1 cellular context compared by ENCODE assay signal in the genomic region with DNA sequence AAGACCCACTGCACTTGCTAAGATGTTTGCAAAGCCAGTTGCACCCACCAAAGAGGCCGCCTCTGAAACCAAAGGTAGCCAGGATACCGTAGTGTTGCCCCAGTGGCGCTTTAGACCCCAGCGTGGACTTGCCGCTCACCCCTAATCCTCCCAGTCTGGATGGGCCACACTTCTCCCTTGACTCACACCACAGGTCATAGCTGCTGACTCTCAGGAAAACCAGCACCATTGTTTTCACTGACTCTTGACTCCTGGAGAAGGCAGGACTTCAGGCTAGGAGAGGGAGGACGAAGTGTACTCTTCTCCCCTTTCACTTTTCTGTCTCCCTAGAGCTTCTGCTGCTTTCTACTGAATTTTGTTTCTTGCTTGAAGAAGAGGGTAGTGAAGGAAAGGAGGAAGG.
TF ChIP-seq lines count a peak whose summit lies in the region.

No MANE protein-coding gene starts in this region.

TF ChIP-seq in K562, 482 proteins besides CTCF, POLR2A, EP300 and RAD21:
- no peak for TF ChIP-seq ZNF589 (CRISPR knock-in tag; IDR thresholded peaks at IDR 0.05; ENCODE audit: low read depth)
- TF ChIP-seq CC2D1A (IDR thresholded peaks at IDR 0.05) = no peak
- no peak for TF ChIP-seq ZC3H4 (CRISPR knock-in tag; IDR thresholded peaks at IDR 0.05; ENCODE audit: borderline replicate concordance)
- no peak for TF ChIP-seq ZNF57 (CRISPR knock-in tag; IDR thresholded peaks at IDR 0.05)
- no peak for TF ChIP-seq PTBP1 (IDR thresholded peaks at IDR 0.05; ENCODE audit: low read depth, low read length)
- no peak for TF ChIP-seq RBM17 (IDR thresholded peaks at IDR 0.05; ENCODE audit: borderline replicate concordance, low read depth, low read length)
- TF ChIP-seq PHF8 (IDR thresholded peaks at IDR 0.05; ENCODE audit: borderline replicate concordance, low read length) = no peak
- no peak for TF ChIP-seq C11orf30 (IDR thresholded peaks at IDR 0.05; ENCODE audit: low read depth)
- no peak for TF ChIP-seq ZNF431 (CRISPR knock-in tag; IDR thresholded peaks at IDR 0.05)
